18 cellular contexts compared by ENCODE assay signal in the genomic region with DNA sequence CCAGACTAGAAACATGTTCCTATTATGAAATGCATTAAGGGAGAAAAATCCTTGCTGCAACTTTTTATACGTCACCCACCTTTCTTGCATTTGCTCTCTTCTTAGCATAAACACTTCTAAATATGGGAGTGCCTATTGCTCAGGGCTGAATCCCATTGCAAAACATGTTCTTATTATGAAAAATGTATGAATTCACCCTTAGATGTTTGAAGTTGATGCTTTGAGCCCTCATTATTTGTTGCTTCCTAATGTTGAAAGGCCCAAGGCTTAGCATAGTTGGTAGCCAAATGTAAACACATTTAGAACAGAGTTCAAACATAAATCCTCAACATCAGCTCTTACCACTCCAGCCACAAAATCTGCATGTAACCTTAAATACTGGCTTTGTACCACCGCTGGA. TPM values are rescaled to one million over a fixed set of nuclear protein-coding genes. Genes with fewer than 3 reads are reported as not detected.
DNase-seq lines count a peak whose midpoint lies in the region; ATAC-seq and TF ChIP-seq lines count a peak whose summit lies in the region.
"Had no signal": no experiment of that assay in that cellular context is flagged by ENCODE, and none has a peak within 500 bp of the region (broad histone marks: within the 10 kb centered on the region; RNA-seq: fewer than 3 reads in every experiment).

No MANE protein-coding gene starts in this region.

- H3K27me3 ChIP-seq in mesenchymal stem cell (ENCODE audit: control insufficient read depth in 1 of 2, insufficient read depth in 1 of 2, low read length in 2 of 2), result no peaks in the 10 kb centered on the region
- no peaks in the 10 kb centered on the region for H3K27me3 ChIP-seq in heart left ventricle
- no peaks in the 10 kb centered on the region for H3K27me3 ChIP-seq in WERI-Rb-1 (ENCODE audit: insufficient read depth, low read depth, severe bottlenecking)

- no peak overlapping the region for H4K91ac ChIP-seq in mesenchymal stem cell (ENCODE audit: low read length)

- H3K27ac ChIP-seq in mesenchymal stem cell (ENCODE audit: low read length, poor library complexity, severe bottlenecking) (no peak overlapping the region), heart left ventricle (no peak overlapping the region), WERI-Rb-1 (no peak overlapping the region)

- intact Hi-C loops in heart left ventricle (cut with DNase I), result no loop called here

- no peak overlapping the region for H3K23ac ChIP-seq in mesenchymal stem cell (ENCODE audit: low read length in 2 of 2)

- H3K4me1 ChIP-seq in mesenchymal stem cell (ENCODE audit: control insufficient read depth, insufficient read depth, low read depth, low read length) (no peaks in the 10 kb centered on the region), heart left ventricle (no peaks in the 10 kb centered on the region)

- no peak overlapping the region for H4K8ac ChIP-seq in mesenchymal stem cell (ENCODE audit: low read length)

- no peaks in the 10 kb centered on the region for H3K79me1 ChIP-seq in mesenchymal stem cell (replicated peaks; ENCODE audit: low read length, poor library complexity, severe bottlenecking)

- no peak overlapping the region for H3K4me3 ChIP-seq in mesenchymal stem cell (ENCODE audit: insufficient read depth in 1 of 2, low read depth in 1 of 2, low read length in 2 of 2)
- no peak overlapping the region for H3K4me3 ChIP-seq in heart left ventricle
- H3K4me3 ChIP-seq in WERI-Rb-1 (ENCODE audit: low read depth, low read length), result no peak overlapping the region
- H3K4me3 ChIP-seq: GM23338 had no signal

- no peak overlapping the region for H3K14ac ChIP-seq in mesenchymal stem cell (ENCODE audit: low read length in 2 of 2)

- ATAC-seq in heart left ventricle, result no peak
- ATAC-seq in esophagus mucosa, result no peak
- ATAC-seq: GM23338, HCT116 had no signal

- no peak overlapping the region for H2BK15ac ChIP-seq in mesenchymal stem cell (ENCODE audit: low read depth, poor library complexity, severe bottlenecking)

- H2BK5ac ChIP-seq in mesenchymal stem cell (ENCODE audit: low read depth, low read length, poor library complexity, severe bottlenecking), result no peak overlapping the region

- no peak overlapping the region for H2BK12ac ChIP-seq in mesenchymal stem cell (ENCODE audit: low read length in 2 of 2)

- no peak for TF ChIP-seq CTCF in heart left ventricle (IDR thresholded peaks at IDR 0.05)
- TF ChIP-seq CTCF in WERI-Rb-1 (IDR thresholded peaks at IDR 0.05; ENCODE audit: low read depth, low read length), result no peak

- peak; percentile 90 for DNase-seq in amniotic epithelial cell (ENCODE audit: low read depth)
- peak; percentile 17 for DNase-seq in fibroblast of gingiva (ENCODE audit: low read depth)
- peak; percentile 50 for DNase-seq in mesenchymal stem cell
- DNase-seq in heart left ventricle, result no peak
- no peak for DNase-seq in stimulated activated CD4-positive, alpha-beta T cell treated with anti-CD3 and anti-CD28 coated beads, Interleukin-2, amount 100 ng/mL, for 48 hours
- no peak for DNase-seq in WERI-Rb-1
- DNase-seq: C1 segment of cervical spinal cord; Calu3; CD4-positive, alpha-beta memory T cell; COR-L47; DMS53; DMS79 treated with DMSO at 0.1 percent for 48 hours; GF-D8; H9 had no signal

- H3K36me3 ChIP-seq in mesenchymal stem cell (ENCODE audit: control insufficient read depth in 1 of 2, insufficient read depth in 2 of 2, low read depth in 1 of 2, low read length in 2 of 2) (peaks cover 0 to 49% of the 10 kb centered on the region in 2 experiments), heart left ventricle (no peaks in the 10 kb centered on the region), WERI-Rb-1 (no peaks in the 10 kb centered on the region)

- no peak overlapping the region for H3K9ac ChIP-seq in mesenchymal stem cell (ENCODE audit: low read length)

- no peaks in the 10 kb centered on the region for H3K9me3 ChIP-seq in mesenchymal stem cell (ENCODE audit: control insufficient read depth, low read length)
- no peaks in the 10 kb centered on the region for H3K9me3 ChIP-seq in heart left ventricle
- H3K9me3 ChIP-seq in WERI-Rb-1 (ENCODE audit: severe bottlenecking), result no peaks in the 10 kb centered on the region

- H2AFZ ChIP-seq in mesenchymal stem cell (ENCODE audit: low read depth, low read length), result no peak overlapping the region
- H2AFZ ChIP-seq: GM23338 had no signal

- WGBS in mesenchymal stem cell, result 47% methylated on average over 1 of the region's 2 CpGs
- WGBS in heart left ventricle, 4 donors, result 88 to 96% (median 93%) methylated on average over 2 of the region's 2 CpGs

- H2BK120ac ChIP-seq in mesenchymal stem cell (ENCODE audit: low read depth, low read length), result no peak overlapping the region

- no peak overlapping the region for H3K4ac ChIP-seq in mesenchymal stem cell (ENCODE audit: low read depth in 1 of 2, low read length in 2 of 2)

- H3K18ac ChIP-seq in mesenchymal stem cell (ENCODE audit: low read depth in 1 of 2, low read length in 2 of 2), result no peak overlapping the region

- no peak for TF ChIP-seq POLR2A in heart left ventricle (IDR thresholded peaks at IDR 0.05)

- H2AK5ac ChIP-seq in mesenchymal stem cell (ENCODE audit: low read length, severe bottlenecking), result no peak overlapping the region

- H3K4me2 ChIP-seq in mesenchymal stem cell (ENCODE audit: low read length, poor library complexity, severe bottlenecking), result no peak overlapping the region
- H3K4me2 ChIP-seq: GM23338 had no signal

RNA-seq across cellular contexts. Expression of gene BMPER, which starts 52.8 kb away (rescaled TPM):
- polyA plus RNA-seq in mesenchymal stem cell (2013, experiment 1 of 2), result 1.4 TPM
- polyA plus RNA-seq in mesenchymal stem cell (2013, experiment 2 of 2), result 1.5 TPM
- total RNA-seq in heart left ventricle (1 to 10 TPM in 5 of 9 donors, under 1 TPM in 4; 0.05 to 4.2 (median 1.4) TPM), esophagus mucosa (not detected)
- polyA plus RNA-seq in heart left ventricle, result under 1 TPM; 0.34 to 0.50 TPM
- total RNA-seq: Calu3, G401 had no signal

Comparison
In these comparisons a context has a peak if more than half of its experiments do, and no peak if none do; other contexts are left out.
1. DNase-seq: peak in amniotic epithelial cell (single experiment), fibroblast of gingiva (single experiment) and mesenchymal stem cell (single experiment); none in heart left ventricle (0 of 5), stimulated activated CD4-positive, alpha-beta T cell treated with anti-CD3 and anti-CD28 coated beads, Interleukin-2, amount 100 ng/mL, for 48 hours (0 of 2) and WERI-Rb-1 (single experiment).